10 cellular contexts compared by ENCODE assay signal in the genomic region with DNA sequence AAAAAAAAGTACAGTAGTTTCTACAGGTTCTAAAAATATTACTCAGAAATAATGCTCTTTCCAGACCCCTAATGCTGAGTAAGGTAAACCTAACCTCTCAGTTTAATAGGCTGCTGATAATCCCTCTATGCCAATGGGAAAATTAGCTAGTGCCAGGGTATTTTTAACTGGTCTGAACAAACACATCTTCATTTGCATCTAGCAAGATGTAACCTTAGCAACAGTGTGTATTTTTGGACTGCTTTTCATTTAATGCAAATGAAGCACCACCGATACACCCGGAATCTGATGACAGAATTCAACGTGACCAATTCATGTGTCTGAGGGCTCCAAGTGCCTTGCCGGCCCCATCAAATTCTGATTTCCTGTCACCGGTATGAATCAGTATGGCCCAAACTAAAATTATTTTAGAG. TPM values are rescaled to one million over a fixed set of nuclear protein-coding genes. Genes with fewer than 3 reads are reported as not detected.
A peak's percentile ranks its signal among the peaks of the same experiment; 100 is the strongest.
DNase-seq lines count a peak whose midpoint lies in the region; ATAC-seq and TF ChIP-seq lines count a peak whose summit lies in the region.
"Had no signal": no experiment of that assay in that cellular context is flagged by ENCODE, and none has a peak within 500 bp of the region (broad histone marks: within the 10 kb centered on the region; RNA-seq: fewer than 3 reads in every experiment).

No MANE protein-coding gene starts in this region.

- H3K27me3 ChIP-seq in foreskin keratinocyte: no peaks in the 10 kb centered on the region

- H3K27ac ChIP-seq in foreskin keratinocyte: no peak overlapping the region

- ATAC-seq in GM18519 (IDR thresholded peaks at IDR 0.05; ENCODE audit: low FRiP score, unreplicated experiment) (peak; percentile 81), GM21528 (IDR thresholded peaks at IDR 0.05; ENCODE audit: low FRiP score, unreplicated experiment) (peak; percentile 76), HG03439 (IDR thresholded peaks at IDR 0.05; ENCODE audit: unreplicated experiment) (peak; percentile 92), foreskin keratinocyte (peak; percentile 32), GM18909 (IDR thresholded peaks at IDR 0.05; ENCODE audit: poor library complexity, unreplicated experiment) (no peak)

- TF ChIP-seq CTCF in foreskin keratinocyte (conservative IDR thresholded peaks at IDR 0.05): no peak

- no peaks in the 10 kb centered on the region for H3K4me1 ChIP-seq in foreskin keratinocyte

- DNase-seq in foreskin keratinocyte (no peak), OCI-M2 (lab: John Stamatoyannopoulos, UW; ENCODE audit: unreplicated experiment) (no peak), HuH-7 (ENCODE audit: low spot score) (no peak), SW 1271 (lab: John Stamatoyannopoulos, UW) (no peak)
- DNase-seq: EL, NCI-H187 had no signal

RNA-seq across cellular contexts. Expression of a gene that starts 47.4 kb away (rescaled TPM):
- total RNA-seq in foreskin keratinocyte: 0.10 and 0.14 TPM in 2 replicates
- polyA plus RNA-seq in foreskin keratinocyte: 0.04 and 0.22 TPM in 2 replicates
